In genomic region chr21:39097981-39098380, GRCh38 we compare ENCODE assay signal across 26 cellular contexts.
DNase-seq lines count a peak whose midpoint lies in the region; ATAC-seq, FAIRE-seq and TF ChIP-seq lines count a peak whose summit lies in the region.
"Had no signal": no experiment of that assay in that cellular context is flagged by ENCODE, and none has a peak within 500 bp of the region (broad histone marks: within the 10 kb centered on the region; RNA-seq: fewer than 3 reads in every experiment).

No MANE protein-coding gene starts in this region.

- peaks cover 9% of the 10 kb centered on the region for H3K4me1 Mint-ChIP-seq in endodermal cell

- H3K27ac Mint-ChIP-seq in endodermal cell = no peak overlapping the region
- H3K27ac Mint-ChIP-seq: activated T-cell treated with anti-CD3 and anti-CD28 coated beads, Interleukin-2, amount 50 U/mL, for 24 hours; CD4-positive, alpha-beta T cell had no signal

- ATAC-seq in IMR-90 (ENCODE audit: low read depth) (no peak), GM21367 (IDR thresholded peaks at IDR 0.05; ENCODE audit: unreplicated experiment) (no peak), omental fat pad (ENCODE audit: low FRiP score) (no peak), GM18909 (IDR thresholded peaks at IDR 0.05; ENCODE audit: poor library complexity, unreplicated experiment) (no peak)
- ATAC-seq: gastroesophageal sphincter had no signal

- H4K20me1 ChIP-seq in IMR-90 (ENCODE audit: insufficient read depth, low read length) = no peaks in the 10 kb centered on the region

- H3K23ac ChIP-seq in IMR-90 (ENCODE audit: low read depth, low read length) = no peak overlapping the region

- TF ChIP-seq POLR2A in IMR-90 (IDR thresholded peaks at IDR 0.05; ENCODE audit: low read depth, low read length) (no peak), spleen (IDR thresholded peaks at IDR 0.05) (no peak)

- H3K79me1 ChIP-seq in IMR-90 (ENCODE audit: low read depth in 1 of 2, low read length in 2 of 2) = no peaks in the 10 kb centered on the region

- H2AK5ac ChIP-seq in IMR-90 (ENCODE audit: low read depth, low read length) = 0 out of 2 replicates have a peak overlapping the region, but pooled peaks have one; percentile 33

- dilution Hi-C loops in IMR-90 (cut with HindIII; ENCODE audit: low sequenced_read_pairs, unreplicated experiment) = no loop called here

- no peaks in the 10 kb centered on the region for H3K36me3 Mint-ChIP-seq in endodermal cell (ENCODE audit: low read depth)
- H3K36me3 Mint-ChIP-seq: naive thymus-derived CD4-positive, alpha-beta T cell had no signal

- TF ChIP-seq CTCF in IMR-90 (conservative IDR thresholded peaks at IDR 0.05; ENCODE audit: low read depth, low read length) = no peak
- TF ChIP-seq CTCF in endodermal cell (conservative IDR thresholded peaks at IDR 0.05) = no peak
- no peak for TF ChIP-seq CTCF in kidney (IDR thresholded peaks at IDR 0.05; ENCODE audit: borderline replicate concordance, extremely low read depth, insufficient read depth)
- peak in 1 of 11 experiments; percentile 2 for TF ChIP-seq CTCF in spleen (IDR thresholded peaks at IDR 0.05 in 8 of 11, conservative IDR thresholded peaks at IDR 0.05 in 3 of 11)
- TF ChIP-seq CTCF in omental fat pad (IDR thresholded peaks at IDR 0.05) = no peak

- H2BK15ac ChIP-seq in IMR-90 (ENCODE audit: low read depth, low read length) = no peak overlapping the region

- H3K27me3 Mint-ChIP-seq in endodermal cell (ENCODE audit: insufficient read depth) = peaks cover 1% of the 10 kb centered on the region

- no TSS peak for BruUV-seq in IMR-90 (replicated peaks; lab: Mats Ljungman, UMichigan)

- H4K91ac ChIP-seq in IMR-90 (ENCODE audit: insufficient read depth, low read depth, low read length) = no peak overlapping the region; the same call in 1 of the 2 replicates

- in situ Hi-C loops in IMR-90 (cut with MboI; ENCODE audit: low sequenced_read_pairs) = no loop called here

- H3K4me3 Mint-ChIP-seq in endodermal cell = no peak overlapping the region
- H3K4me3 Mint-ChIP-seq: activated T-cell treated with anti-CD3 and anti-CD28 coated beads, Interleukin-2, amount 50 U/mL, for 24 hours; CD4-positive, alpha-beta T cell; naive thymus-derived CD4-positive, alpha-beta T cell had no signal

- H3K4me1 ChIP-seq in IMR-90 (ENCODE audit: control insufficient read depth, insufficient read depth, low read length) (peaks cover 10% of the 10 kb centered on the region), endodermal cell (ENCODE audit: control insufficient read depth, insufficient read depth, low read length) (no peaks in the 10 kb centered on the region), kidney (ENCODE audit: control insufficient read depth in 1 of 2, insufficient read depth in 1 of 2, low read depth in 1 of 2, low read length in 2 of 2) (peaks cover 3 to 5% of the 10 kb centered on the region in 2 donors), spleen (peaks cover 11 to 79% (median 48%) of the 10 kb centered on the region in 6 donors)
- H3K4me1 ChIP-seq: breast epithelium, gastroesophageal sphincter had no signal

- H3K9me3 ChIP-seq in IMR-90 (ENCODE audit: control insufficient read depth, insufficient read depth, low read length) (no peaks in the 10 kb centered on the region; the same call in 1 of the 2 replicates), endodermal cell (ENCODE audit: control insufficient read depth, low read length) (no peaks in the 10 kb centered on the region), kidney (ENCODE audit: control insufficient read depth in 1 of 2, low read length in 2 of 2) (no peaks in the 10 kb centered on the region), spleen (no peaks in the 10 kb centered on the region)
- H3K9me3 ChIP-seq: breast epithelium, esophagus squamous epithelium, gastroesophageal sphincter, Peyer's patch, SJSA1, thoracic aorta had no signal

- H3K36me3 ChIP-seq in IMR-90 (ENCODE audit: control insufficient read depth, insufficient read depth, low read length) (no peaks in the 10 kb centered on the region), endodermal cell (ENCODE audit: control insufficient read depth, insufficient read depth, low read length) (no peaks in the 10 kb centered on the region), kidney (ENCODE audit: control insufficient read depth in 1 of 2, insufficient read depth in 2 of 2, low read length in 2 of 2) (no peaks in the 10 kb centered on the region), spleen (no peaks in the 10 kb centered on the region)
- H3K36me3 ChIP-seq: breast epithelium, esophagus squamous epithelium, gastroesophageal sphincter, Peyer's patch, SJSA1, thoracic aorta had no signal

- 75% methylated on average over 7 of the region's 9 CpGs; no CpG with 5 or more reads in 1 of the 2 experiments for WGBS in IMR-90 (ENCODE audit: extremely low coverage in 2 of 2, insufficient read length in 1 of 2), 2 experiments
- WGBS in endodermal cell (ENCODE audit: insufficient coverage in 1 of 2, insufficient read length in 1 of 2), 2 experiments = 81 to 86% methylated on average over 9 of the region's 9 CpGs
- WGBS in spleen, 5 donors = 69 to 81% (median 79%) methylated on average over 9 of the region's 9 CpGs

- H2BK120ac ChIP-seq in IMR-90 (ENCODE audit: low read depth, low read length) = no peak overlapping the region

- H3K27me3 ChIP-seq in IMR-90 (ENCODE audit: control insufficient read depth, insufficient read depth, low read length) (no peaks in the 10 kb centered on the region; the same call in 1 of the 2 replicates), endodermal cell (ENCODE audit: control insufficient read depth, insufficient read depth, low read length, poor library complexity, severe bottlenecking) (no peaks in the 10 kb centered on the region), spleen (replicated peaks in 1 of 7) (no peaks in the 10 kb centered on the region)
- H3K27me3 ChIP-seq: breast epithelium, esophagus squamous epithelium, gastroesophageal sphincter, Peyer's patch, SJSA1 had no signal

- CTCF ChIA-PET in IMR-90 (lab: Yijun Ruan, JAX) = no interaction called here

- peaks cover 9% of the 10 kb centered on the region for H3K9me3 Mint-ChIP-seq in endodermal cell
- H3K9me3 Mint-ChIP-seq: activated T-cell treated with anti-CD3 and anti-CD28 coated beads, Interleukin-2, amount 50 U/mL, for 24 hours; CD4-positive, alpha-beta T cell; naive thymus-derived CD4-positive, alpha-beta T cell had no signal

- no peak for TF ChIP-seq RAD21 in IMR-90 (IDR thresholded peaks at IDR 0.05; ENCODE audit: low read length)

- DNase-seq in IMR-90 = no peak
- DNase-seq in endodermal cell = peak; percentile 50
- DNase-seq in kidney = no peak
- DNase-seq in spleen = peak; percentile 78
- DNase-seq in RPMI8226 = no peak
- DNase-seq in omental fat pad (ENCODE audit: low spot score) = no peak
- DNase-seq: activated CD4-positive, alpha-beta T cell treated with anti-CD3 and anti-CD28 coated beads for 48 hours; activated naive CD4-positive, alpha-beta T cell treated with Interleukin-2 at 50 U/mL for 16 hours; activated T-cell treated with anti-CD3 and anti-CD28 coated beads, Interleukin-2, amount 50 U/mL, for 24 hours; CD4-positive, alpha-beta T cell; esophagus squamous epithelium; naive thymus-derived CD4-positive, alpha-beta T cell; NCI-H2107; NCI-H446; Peyer's patch; stimulated activated CD4-positive, alpha-beta T cell treated with anti-CD3 and anti-CD28 coated beads, Interleukin-4, amount 100 ng/mL, for 4 hours; stimulated activated naive CD4-positive, alpha-beta T cell; T-helper 2 cell had no signal

- H3K4ac ChIP-seq in IMR-90 (ENCODE audit: low read depth, low read length) = peak overlapping the region; percentile 3; the same call in 1 of the 2 replicates

- H2AFZ ChIP-seq in IMR-90 (replicated peaks; ENCODE audit: low read length, poor library complexity) = no peak overlapping the region

- no peak overlapping the region for H3K14ac ChIP-seq in IMR-90 (replicated peaks; ENCODE audit: low read depth, low read length)

- POLR2A ChIA-PET in IMR-90 (lab: Charles Lee; ENCODE audit: unreplicated experiment) = no interaction called here

- no peak overlapping the region for H4K8ac ChIP-seq in IMR-90 (ENCODE audit: low read depth in 2 of 2, low read length in 2 of 2)

- intact Hi-C loops in IMR-90 (cut with micrococcal nuclease) (no loop called here), kidney (cut with DNase I) (no loop called here), spleen (cut with DNase I; ENCODE audit: low total_unique reads) (loop anchor here (10.0 kb wide), 1 partner anchor 103 kb away; no protein-coding TSS in a partner anchor)

- no peak overlapping the region for H3K56ac ChIP-seq in IMR-90 (ENCODE audit: extremely low read depth, insufficient read depth, low read length)

- no peak overlapping the region for H3K4me2 ChIP-seq in IMR-90 (ENCODE audit: low read depth, low read length)

- no peak overlapping the region for H4K5ac ChIP-seq in IMR-90 (ENCODE audit: low read depth, low read length)

- H2BK5ac ChIP-seq in IMR-90 (ENCODE audit: low read depth, low read length, poor library complexity, severe bottlenecking) = no peak overlapping the region

- H3K9me1 ChIP-seq in IMR-90 (ENCODE audit: insufficient read depth, low read length) = peaks cover 5% of the 10 kb centered on the region

- H3K9ac ChIP-seq in IMR-90 (ENCODE audit: low read depth, low read length) = no peak overlapping the region
- no peak overlapping the region for H3K9ac ChIP-seq in endodermal cell (ENCODE audit: extremely low read depth, low read length, poor library complexity, severe bottlenecking)
- no peak overlapping the region for H3K9ac ChIP-seq in kidney (ENCODE audit: low read length in 2 of 2)

- no peak for FAIRE-seq in kidney (lab: Jason Lieb, UNC)
- FAIRE-seq: GM19239 had no signal

- H2BK20ac ChIP-seq in IMR-90 (ENCODE audit: low read depth, low read length) = no peak overlapping the region

- H3K27ac ChIP-seq in IMR-90 (ENCODE audit: insufficient read depth, low read length) = no peak overlapping the region
- H3K27ac ChIP-seq in endodermal cell (ENCODE audit: low read depth, low read length) = no peak overlapping the region
- H3K27ac ChIP-seq in kidney (ENCODE audit: low read depth in 2 of 2, low read length in 2 of 2) = peak overlapping the region; percentile 40 to 44
- peak overlapping the region; percentile 72 to 97 (median 90) for H3K27ac ChIP-seq in spleen
- H3K27ac ChIP-seq: SJSA1 had no signal

- H3K18ac ChIP-seq in IMR-90 (ENCODE audit: low read depth, low read length) = no peak overlapping the region

- H2AK9ac ChIP-seq in IMR-90 (replicated peaks; ENCODE audit: low read depth, low read length, poor library complexity) = no peak overlapping the region

- H3K4me3 ChIP-seq in IMR-90 (ENCODE audit: insufficient read depth, low read depth, low read length) (no peak overlapping the region), endodermal cell (ENCODE audit: low read length) (no peak overlapping the region), kidney (ENCODE audit: low read length in 2 of 2) (no peak overlapping the region), spleen (no peak overlapping the region)
- H3K4me3 ChIP-seq: breast epithelium, coronary artery, esophagus squamous epithelium, gastroesophageal sphincter, Peyer's patch, SJSA1, thoracic aorta had no signal

TF ChIP-seq in IMR-90, 13 proteins besides CTCF, POLR2A, EP300 and RAD21 (continues in another document):
- TF ChIP-seq MAFK (IDR thresholded peaks at IDR 0.05; ENCODE audit: low read depth, low read length) (no peak), BHLHE40 (IDR thresholded peaks at IDR 0.05; ENCODE audit: low read depth, low read length) (no peak)

Comparison
In these comparisons a context has a peak if more than half of its experiments do, and no peak if none do; other contexts are left out.
1. DNase-seq: peak in endodermal cell (single experiment) and spleen (single experiment); none in IMR-90 (single experiment), kidney (single experiment), RPMI8226 (single experiment) and omental fat pad (single experiment).
2. H3K27ac ChIP-seq: peak in kidney (2 of 2) and spleen (8 of 8); none in IMR-90 (single experiment) and endodermal cell (single experiment).